In genomic region chr17:65028537-65028843, GRCh38 we compare ENCODE assay signal across 14 cellular contexts. TPM values are rescaled to one million over a fixed set of nuclear protein-coding genes. Genes with fewer than 3 reads are reported as not detected.
A peak's percentile ranks its signal among the peaks of the same experiment; 100 is the strongest.
DNase-seq lines count a peak whose midpoint lies in the region.
"Had no signal": no experiment of that assay in that cellular context is flagged by ENCODE, and none has a peak within 500 bp of the region (broad histone marks: within the 10 kb centered on the region; RNA-seq: fewer than 3 reads in every experiment).

No MANE protein-coding gene starts in this region.

- peaks cover 30% of the 10 kb centered on the region for H3K4me1 ChIP-seq in effector memory CD4-positive, alpha-beta T cell (ENCODE audit: control insufficient read depth, insufficient read depth, low read length, poor library complexity, severe bottlenecking)

- no peaks in the 10 kb centered on the region for H3K27me3 ChIP-seq in effector memory CD4-positive, alpha-beta T cell (replicated peaks; ENCODE audit: control insufficient read depth, insufficient read depth, low read length, poor library complexity, severe bottlenecking)
- H3K27me3 ChIP-seq: gastrocnemius medialis, right lobe of liver had no signal

- intact Hi-C loops in activated naive CD4-positive, alpha-beta T cell treated with anti-CD3 and anti-CD28 coated beads for 36 hours (cut with micrococcal nuclease), result no loop called here

- in situ Hi-C loops in KBM-7 (cut with MboI; ENCODE audit: low pct_unique_long_range_greater_than_20kb, low sequenced_read_pairs), result no loop called here

- H3K9me3 Mint-ChIP-seq in activated naive CD4-positive, alpha-beta T cell treated with anti-CD3 and anti-CD28 coated beads for 36 hours, result peaks cover 3% of the 10 kb centered on the region
- no peaks in the 10 kb centered on the region for H3K9me3 Mint-ChIP-seq in T-helper 1 cell treated with Interleukin-12 subunit alpha and Interleukin-12 subunit beta and Interleukin-4 antibody, amounts not matched to agents 30 μg/mL and 1 μg/mL, for 36 hours
- no peaks in the 10 kb centered on the region for H3K9me3 Mint-ChIP-seq in stimulated activated naive CD8-positive, alpha-beta T cell treated with anti-CD3 and anti-CD28 coated beads, Interleukin-15, Interleukin-2, amounts not matched to agents 100 ng/mL and 50 ng/mL, for 24 hours
- H3K9me3 Mint-ChIP-seq: GM23338 had no signal

- H3K4me3 Mint-ChIP-seq in activated naive CD4-positive, alpha-beta T cell treated with anti-CD3 and anti-CD28 coated beads for 36 hours, result no peak overlapping the region
- H3K4me3 Mint-ChIP-seq in T-helper 1 cell treated with Interleukin-12 subunit alpha and Interleukin-12 subunit beta and Interleukin-4 antibody, amounts not matched to agents 30 μg/mL and 1 μg/mL, for 36 hours, result no peak overlapping the region
- peak overlapping the region; percentile 67 for H3K4me3 Mint-ChIP-seq in stimulated activated naive CD8-positive, alpha-beta T cell treated with anti-CD3 and anti-CD28 coated beads, Interleukin-15, Interleukin-2, amounts not matched to agents 100 ng/mL and 50 ng/mL, for 24 hours
- H3K4me3 Mint-ChIP-seq: GM23338 had no signal

- no peak overlapping the region for H3K4me3 ChIP-seq in effector memory CD4-positive, alpha-beta T cell (ENCODE audit: insufficient read depth, low read depth, low read length, poor library complexity, severe bottlenecking)
- H3K4me3 ChIP-seq: gastrocnemius medialis, GM23338, right lobe of liver had no signal

- H3K27ac ChIP-seq in effector memory CD4-positive, alpha-beta T cell (ENCODE audit: insufficient read depth, low read length, poor library complexity, severe bottlenecking), result peak overlapping the region; percentile 52
- H3K27ac ChIP-seq: gastrocnemius medialis, right lobe of liver had no signal

- H3K27me3 Mint-ChIP-seq in activated naive CD4-positive, alpha-beta T cell treated with anti-CD3 and anti-CD28 coated beads for 36 hours (ENCODE audit: low read depth), result no peaks in the 10 kb centered on the region
- no peaks in the 10 kb centered on the region for H3K27me3 Mint-ChIP-seq in T-helper 1 cell treated with Interleukin-12 subunit alpha and Interleukin-12 subunit beta and Interleukin-4 antibody, amounts not matched to agents 30 μg/mL and 1 μg/mL, for 36 hours (ENCODE audit: low read depth)
- H3K27me3 Mint-ChIP-seq in stimulated activated naive CD8-positive, alpha-beta T cell treated with anti-CD3 and anti-CD28 coated beads, Interleukin-15, Interleukin-2, amounts not matched to agents 100 ng/mL and 50 ng/mL, for 24 hours, result no peaks in the 10 kb centered on the region

- peaks cover 4% of the 10 kb centered on the region for H3K36me3 ChIP-seq in effector memory CD4-positive, alpha-beta T cell (ENCODE audit: control insufficient read depth, insufficient read depth, low read length)
- H3K36me3 ChIP-seq: gastrocnemius medialis, right lobe of liver had no signal

- H3K27ac Mint-ChIP-seq in activated naive CD4-positive, alpha-beta T cell treated with anti-CD3 and anti-CD28 coated beads for 36 hours, result peak overlapping the region; percentile 94
- H3K27ac Mint-ChIP-seq in T-helper 1 cell treated with Interleukin-12 subunit alpha and Interleukin-12 subunit beta and Interleukin-4 antibody, amounts not matched to agents 30 μg/mL and 1 μg/mL, for 36 hours, result peak overlapping the region; percentile 28
- H3K27ac Mint-ChIP-seq in stimulated activated naive CD8-positive, alpha-beta T cell treated with anti-CD3 and anti-CD28 coated beads, Interleukin-15, Interleukin-2, amounts not matched to agents 100 ng/mL and 50 ng/mL, for 24 hours, result peak overlapping the region; percentile 97
- H3K27ac Mint-ChIP-seq: GM23338 had no signal

- H3K36me3 Mint-ChIP-seq in activated naive CD4-positive, alpha-beta T cell treated with anti-CD3 and anti-CD28 coated beads for 36 hours (ENCODE audit: low read depth), result peaks cover 13% of the 10 kb centered on the region
- peaks cover 19% of the 10 kb centered on the region for H3K36me3 Mint-ChIP-seq in T-helper 1 cell treated with Interleukin-12 subunit alpha and Interleukin-12 subunit beta and Interleukin-4 antibody, amounts not matched to agents 30 μg/mL and 1 μg/mL, for 36 hours (ENCODE audit: low read depth)
- H3K36me3 Mint-ChIP-seq in stimulated activated naive CD8-positive, alpha-beta T cell treated with anti-CD3 and anti-CD28 coated beads, Interleukin-15, Interleukin-2, amounts not matched to agents 100 ng/mL and 50 ng/mL, for 24 hours (ENCODE audit: low read depth), result peaks cover 38% of the 10 kb centered on the region

- no peak for DNase-seq in activated naive CD4-positive, alpha-beta T cell treated with anti-CD3 and anti-CD28 coated beads for 36 hours
- DNase-seq in activated naive CD4-positive, alpha-beta T cell treated with Interleukin-2 at 50 U/mL for 16 hours, result no peak
- no peak for DNase-seq in effector memory CD4-positive, alpha-beta T cell
- DNase-seq in germinal center (ENCODE audit: low spot score), result no peak
- DNase-seq in KBM-7, result no peak
- no peak for DNase-seq in OCI-M2 (lab: John Stamatoyannopoulos, UW; ENCODE audit: unreplicated experiment)
- DNase-seq: amniotic stem cell; gastrocnemius medialis; NCI-H2171; right lobe of liver; stimulated activated CD4-positive, alpha-beta T cell treated with anti-CD3 and anti-CD28 coated beads, Interleukin-4, amount 100 ng/mL, for 1 hour had no signal

- H3K4me1 Mint-ChIP-seq in activated naive CD4-positive, alpha-beta T cell treated with anti-CD3 and anti-CD28 coated beads for 36 hours (ENCODE audit: low read depth), result peaks cover 75% of the 10 kb centered on the region
- peaks cover 44% of the 10 kb centered on the region for H3K4me1 Mint-ChIP-seq in T-helper 1 cell treated with Interleukin-12 subunit alpha and Interleukin-12 subunit beta and Interleukin-4 antibody, amounts not matched to agents 30 μg/mL and 1 μg/mL, for 36 hours (ENCODE audit: low read depth)
- peaks cover 93% of the 10 kb centered on the region for H3K4me1 Mint-ChIP-seq in stimulated activated naive CD8-positive, alpha-beta T cell treated with anti-CD3 and anti-CD28 coated beads, Interleukin-15, Interleukin-2, amounts not matched to agents 100 ng/mL and 50 ng/mL, for 24 hours (ENCODE audit: low read depth)

- CTCF ChIA-PET in activated naive CD4-positive, alpha-beta T cell treated with anti-CD3 and anti-CD28 coated beads for 36 hours (lab: Charles Lee), result interaction anchor here (1.1 to 2.4 kb wide), 5 partner anchors 10 to 54 kb away, joined by 3 to 10 read pairs (median 5); no protein-coding TSS in a partner anchor

- H3K9me3 ChIP-seq in effector memory CD4-positive, alpha-beta T cell (ENCODE audit: control insufficient read depth, low read length), result no peaks in the 10 kb centered on the region
- H3K9me3 ChIP-seq: gastrocnemius medialis, right lobe of liver had no signal

RNA-seq across cellular contexts. Expression of gene GNA13, which starts 28.1 kb away (rescaled TPM):
- total RNA-seq in activated naive CD4-positive, alpha-beta T cell treated with anti-CD3 and anti-CD28 coated beads for 36 hours, result 10 to 100 TPM; 42.4 to 44.9 TPM

Comparison
In these comparisons a context has a peak if more than half of its experiments do, and no peak if none do; other contexts are left out.
1. H3K27ac Mint-ChIP-seq: peak in every context shown above with its lines; median percentile 97 in stimulated activated naive CD8-positive, alpha-beta T cell treated with anti-CD3 and anti-CD28 coated beads, Interleukin-15, Interleukin-2, amounts not matched to agents 100 ng/mL and 50 ng/mL, for 24 hours; 94 in activated naive CD4-positive, alpha-beta T cell treated with anti-CD3 and anti-CD28 coated beads for 36 hours; 28 in T-helper 1 cell treated with Interleukin-12 subunit alpha and Interleukin-12 subunit beta and Interleukin-4 antibody, amounts not matched to agents 30 μg/mL and 1 μg/mL, for 36 hours.